2 cellular contexts compared by ENCODE assay signal in the genomic region with DNA sequence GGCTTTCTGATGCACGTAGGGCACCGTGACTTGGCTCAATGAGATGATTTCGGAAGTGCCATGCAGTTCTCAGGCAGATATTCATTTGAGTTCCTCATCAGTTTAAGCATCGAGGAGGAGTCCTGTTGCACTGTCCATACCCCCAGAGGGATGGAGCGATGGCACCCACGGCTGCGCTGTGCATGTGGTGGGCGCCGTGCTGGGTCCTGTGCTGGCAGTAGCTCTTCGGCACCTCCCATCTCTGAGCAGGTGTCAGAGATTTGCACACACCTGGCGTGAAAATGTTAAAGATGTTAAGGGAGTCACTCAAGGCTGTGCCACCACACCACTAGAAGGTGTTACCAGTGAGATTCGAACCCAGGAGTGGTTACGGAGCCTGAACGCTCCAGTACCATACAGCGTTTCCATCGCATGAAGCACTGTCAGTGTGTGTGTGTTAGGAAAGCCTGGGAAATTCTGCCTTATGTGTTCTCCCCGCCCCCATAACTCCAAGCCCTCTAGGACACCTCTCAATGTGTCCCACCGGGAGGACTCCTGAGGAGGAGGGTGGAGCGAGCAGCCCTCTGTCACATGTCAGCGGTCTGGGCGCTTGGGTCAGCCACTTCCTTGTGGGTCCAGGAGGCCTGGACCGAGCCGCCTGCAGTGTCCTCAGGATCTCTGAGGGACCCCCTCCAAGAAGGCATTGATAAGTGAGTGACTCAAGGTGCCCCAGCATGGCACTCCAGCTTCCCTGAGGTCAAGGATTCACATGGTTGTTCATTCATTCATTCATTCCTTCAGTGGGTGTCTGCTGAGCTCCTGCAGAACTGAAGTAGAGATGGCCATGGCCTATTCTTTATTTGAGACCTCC.
TF ChIP-seq lines count a peak whose summit lies in the region.

No MANE protein-coding gene starts in this region.

TF ChIP-seq in HEK293, 187 proteins besides CTCF, POLR2A, EP300 and RAD21:
- TF ChIP-seq ZIC2 (tag by site-specific recombination; IDR thresholded peaks at IDR 0.05) (peak; percentile 18; the same call in 1 of the 2 replicates), ZNF600 (tag by site-specific recombination; IDR thresholded peaks at IDR 0.05) (peak; percentile 37; the same call in 1 of the 2 replicates), ZFHX2 (tag by site-specific recombination; conservative IDR thresholded peaks at IDR 0.05) (no peak), ZNF488 (tag by site-specific recombination; IDR thresholded peaks at IDR 0.05) (no peak)

TF ChIP-seq in K562, 482 proteins besides CTCF, POLR2A, EP300 and RAD21:
- TF ChIP-seq GATAD2B (IDR thresholded peaks at IDR 0.05; ENCODE audit: borderline replicate concordance) (no peak), CCAR2 (IDR thresholded peaks at IDR 0.05; ENCODE audit: low read depth, low read length) (no peak), ZNF263 (CRISPR knock-in tag; IDR thresholded peaks at IDR 0.05; ENCODE audit: borderline replicate concordance) (peak; percentile 85), MBD1 (CRISPR knock-in tag; IDR thresholded peaks at IDR 0.05) (no peak), HMGN3 (IDR thresholded peaks at IDR 0.05; ENCODE audit: borderline replicate concordance, extremely low read depth, insufficient read length, low read depth, low read length) (no peak), KDM2B (CRISPR knock-in tag; IDR thresholded peaks at IDR 0.05) (no peak), ZNF24 (IDR thresholded peaks at IDR 0.05) (peak; percentile 76)
- TF ChIP-seq, protein P1, sequence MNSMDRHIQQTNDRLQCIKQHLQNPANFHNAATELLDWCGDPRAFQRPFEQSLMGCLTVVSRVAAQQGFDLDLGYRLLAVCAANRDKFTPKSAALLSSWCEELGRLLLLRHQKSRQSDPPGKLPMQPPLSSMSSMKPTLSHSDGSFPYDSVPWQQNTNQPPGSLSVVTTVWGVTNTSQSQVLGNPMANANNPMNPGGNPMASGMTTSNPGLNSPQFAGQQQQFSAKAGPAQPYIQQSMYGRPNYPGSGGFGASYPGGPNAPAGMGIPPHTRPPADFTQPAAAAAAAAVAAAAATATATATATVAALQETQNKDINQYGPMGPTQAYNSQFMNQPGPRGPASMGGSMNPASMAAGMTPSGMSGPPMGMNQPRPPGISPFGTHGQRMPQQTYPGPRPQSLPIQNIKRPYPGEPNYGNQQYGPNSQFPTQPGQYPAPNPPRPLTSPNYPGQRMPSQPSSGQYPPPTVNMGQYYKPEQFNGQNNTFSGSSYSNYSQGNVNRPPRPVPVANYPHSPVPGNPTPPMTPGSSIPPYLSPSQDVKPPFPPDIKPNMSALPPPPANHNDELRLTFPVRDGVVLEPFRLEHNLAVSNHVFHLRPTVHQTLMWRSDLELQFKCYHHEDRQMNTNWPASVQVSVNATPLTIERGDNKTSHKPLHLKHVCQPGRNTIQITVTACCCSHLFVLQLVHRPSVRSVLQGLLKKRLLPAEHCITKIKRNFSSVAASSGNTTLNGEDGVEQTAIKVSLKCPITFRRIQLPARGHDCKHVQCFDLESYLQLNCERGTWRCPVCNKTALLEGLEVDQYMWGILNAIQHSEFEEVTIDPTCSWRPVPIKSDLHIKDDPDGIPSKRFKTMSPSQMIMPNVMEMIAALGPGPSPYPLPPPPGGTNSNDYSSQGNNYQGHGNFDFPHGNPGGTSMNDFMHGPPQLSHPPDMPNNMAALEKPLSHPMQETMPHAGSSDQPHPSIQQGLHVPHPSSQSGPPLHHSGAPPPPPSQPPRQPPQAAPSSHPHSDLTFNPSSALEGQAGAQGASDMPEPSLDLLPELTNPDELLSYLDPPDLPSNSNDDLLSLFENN (IDR thresholded peaks at IDR 0.05; ENCODE audit: low read depth in 2 of 2, low read length in 2 of 2): no peak
